Comparison of ENCODE assay signal across 14 cellular contexts in genomic region chr14:32426028-32426427, GRCh38.
DNase-seq lines count a peak whose midpoint lies in the region; ATAC-seq and TF ChIP-seq lines count a peak whose summit lies in the region.
"Had no signal": no experiment of that assay in that cellular context is flagged by ENCODE, and none has a peak within 500 bp of the region (broad histone marks: within the 10 kb centered on the region; RNA-seq: fewer than 3 reads in every experiment).

No MANE protein-coding gene starts in this region.

- H3K4me3 Mint-ChIP-seq in brain: peak overlapping the region in 1 of 5 experiments; percentile 38
- no peak overlapping the region for H3K4me3 Mint-ChIP-seq in mesothelial cell of epicardium
- H3K4me3 Mint-ChIP-seq: T-cell had no signal

- peak overlapping the region; percentile 75 for H3K27ac ChIP-seq in left ventricle myocardium inferior (replicated peaks)

- H3K27me3 Mint-ChIP-seq in brain (no peaks in the 10 kb centered on the region), mesothelial cell of epicardium (ENCODE audit: low read depth) (no peaks in the 10 kb centered on the region)

- intact Hi-C loops in left ventricle myocardium inferior (cut with micrococcal nuclease): no loop called here
- intact Hi-C loops in Right ventricle myocardium superior (cut with DNase I): no loop called here

- DNase-seq in left ventricle myocardium inferior: no peak
- DNase-seq in Right ventricle myocardium superior: no peak
- DNase-seq in NCI-H2029 treated with DMSO at 0.1 percent for 48 hours (lab: John Stamatoyannopoulos, UW): peak; percentile 76
- DNase-seq in superior temporal gyrus (ENCODE audit: extremely low spot score): no peak
- no peak for DNase-seq in mesothelial cell of epicardium (ENCODE audit: low spot score in 2 of 2, unreplicated experiment in 2 of 2)
- DNase-seq: Caco-2, DMS53, KBM-7, NCI-H1930, NCI-H446, NCI-H82, T-cell had no signal

- ATAC-seq in Right ventricle myocardium superior (ENCODE audit: poor library complexity) (no peak), GM19455 (IDR thresholded peaks at IDR 0.05; ENCODE audit: unreplicated experiment) (no peak)
- ATAC-seq: T-cell had no signal

- H3K9me3 Mint-ChIP-seq in brain (peaks cover 5 to 20% (median 12%) of the 10 kb centered on the region in 5 experiments), mesothelial cell of epicardium (peaks cover 15% of the 10 kb centered on the region)

- H3K27ac Mint-ChIP-seq in brain: peak overlapping the region in 3 of 5 experiments; percentile 14 to 91 (median 53)
- H3K27ac Mint-ChIP-seq in mesothelial cell of epicardium: no peak overlapping the region
- H3K27ac Mint-ChIP-seq: T-cell had no signal

- peaks cover 7% of the 10 kb centered on the region for H3K36me3 ChIP-seq in left ventricle myocardium inferior

- no peak overlapping the region for H3K4me3 ChIP-seq in left ventricle myocardium inferior

- H3K9me3 ChIP-seq in left ventricle myocardium inferior (replicated peaks): peaks cover 12% of the 10 kb centered on the region
- H3K9me3 ChIP-seq: Caco-2 had no signal

- peaks cover 55% of the 10 kb centered on the region for H3K4me1 Mint-ChIP-seq in brain
- H3K4me1 Mint-ChIP-seq in mesothelial cell of epicardium: peaks cover 21% of the 10 kb centered on the region
- H3K4me1 Mint-ChIP-seq: T-cell had no signal

- peaks cover 30% of the 10 kb centered on the region for H3K36me3 Mint-ChIP-seq in brain
- no peaks in the 10 kb centered on the region for H3K36me3 Mint-ChIP-seq in mesothelial cell of epicardium
- H3K36me3 Mint-ChIP-seq: T-cell had no signal

- no peak for TF ChIP-seq CTCF in left ventricle myocardium inferior (IDR thresholded peaks at IDR 0.05; ENCODE audit: borderline replicate concordance)
- TF ChIP-seq CTCF in brain (conservative IDR thresholded peaks at IDR 0.05): no peak
- no peak for TF ChIP-seq CTCF in mesothelial cell of epicardium (IDR thresholded peaks at IDR 0.05; ENCODE audit: unreplicated experiment)

- peaks cover 27% of the 10 kb centered on the region for H3K4me1 ChIP-seq in left ventricle myocardium inferior
- H3K4me1 ChIP-seq: Caco-2 had no signal

- H3K27me3 ChIP-seq in left ventricle myocardium inferior (ENCODE audit: low read depth): no peaks in the 10 kb centered on the region
